Comparison of ENCODE assay signal across 36 cellular contexts in genomic region chr15:47766406-47766805, GRCh38. TPM values are rescaled to one million over a fixed set of nuclear protein-coding genes. Genes with fewer than 3 reads are reported as not detected.
"Had no signal": no experiment of that assay in that cellular context is flagged by ENCODE, and none has a peak within 500 bp of the region (broad histone marks: within the 10 kb centered on the region; RNA-seq: fewer than 3 reads in every experiment).

No MANE protein-coding gene starts in this region.

- H3K36me3 ChIP-seq: adrenal gland, brain microvascular endothelial cell, breast epithelium had no signal

- H3K4me3 ChIP-seq: adrenal gland, ascending aorta, body of pancreas, breast epithelium, cardiac muscle cell had no signal

- ATAC-seq: activated naive CD4-positive, alpha-beta T cell treated with anti-CD3 and anti-CD28 coated beads, Interleukin-2, amount 50 U/mL, for 72 hours; activated naive CD8-positive, alpha-beta T cell treated with anti-CD3 and anti-CD28 coated beads, Interleukin-2, amount 50 U/mL, for 24 hours; activated T-cell treated with anti-CD3 and anti-CD28 coated beads, Interleukin-2, amount 50 U/mL, for 4 hours; activated T-cell treated with anti-CD3 and anti-CD28 coated beads, Interleukin-2, amount 50 U/mL, for 72 hours; activated T-helper 17 cell treated with anti-CD3 and anti-CD28 coated beads, Interleukin-2, amount 50 U/mL, for 72 hours; body of pancreas had no signal

- H3K9me3 ChIP-seq: adrenal gland, ascending aorta, body of pancreas, breast epithelium had no signal

- DNase-seq: activated effector memory CD4-positive, alpha-beta T cell treated with anti-CD3 and anti-CD28 coated beads, Interleukin-2, amount 50 U/mL, for 16 hours; activated effector memory CD4-positive, alpha-beta T cell treated with Interleukin-2 at 50 U/mL for 16 hours; activated gamma-delta T cell; activated gamma-delta T cell treated with Interleukin-2 at 50 U/mL for 16 hours; activated naive CD4-positive, alpha-beta T cell; activated naive CD4-positive, alpha-beta T cell treated with anti-CD3 and anti-CD28 coated beads for 36 hours; activated naive CD4-positive, alpha-beta T cell treated with anti-CD3 and anti-CD28 coated beads, Interleukin-2, amount 10 ng/mL, durations not matched to agents 7 days and 5 days; activated naive CD4-positive, alpha-beta T cell treated with anti-CD3 and anti-CD28 coated beads, Interleukin-2, amount 50 U/mL, for 16 hours; activated naive CD4-positive, alpha-beta T cell treated with Interleukin-2 at 50 U/mL for 16 hours; activated naive CD8-positive, alpha-beta T cell treated with anti-CD3 and anti-CD28 coated beads for 36 hours; activated naive CD8-positive, alpha-beta T cell treated with anti-CD3 and anti-CD28 coated beads, Interleukin-2, amount 10 ng/mL, durations not matched to agents 7 days and 5 days; activated naive CD8-positive, alpha-beta T cell treated with anti-CD3 and anti-CD28 coated beads, Interleukin-2, amount 50 U/mL, for 24 hours; activated T-cell treated with anti-CD3 and anti-CD28 coated beads, Interleukin-2, amount 50 U/mL, for 1 hour; activated T-cell treated with anti-CD3 and anti-CD28 coated beads, Interleukin-2, amount 50 U/mL, for 24 hours; activated T-cell treated with anti-CD3 and anti-CD28 coated beads, Interleukin-2, amount 50 U/mL, for 4 hours; activated T-cell treated with anti-CD3 and anti-CD28 coated beads, Interleukin-2, amount 50 U/mL, for 48 hours; activated T-cell treated with anti-CD3 and anti-CD28 coated beads, Interleukin-2, amount 50 U/mL, for 72 hours; adrenal gland; amniotic stem cell; amygdala; anterior cingulate cortex; aorta; body of pancreas; brain microvascular endothelial cell; caudate nucleus; central memory CD4-positive, alpha-beta T cell; cerebellar nuclear complex had no signal

- H3K4me1 ChIP-seq: adrenal gland, ascending aorta, body of pancreas, breast epithelium had no signal

- H3K27me3 ChIP-seq: adrenal gland, ascending aorta, body of pancreas, brain microvascular endothelial cell, breast epithelium, cardiac muscle cell had no signal

- FAIRE-seq: astrocyte, bronchial epithelial cell had no signal

- H3K27ac ChIP-seq: adrenal gland, ascending aorta, body of pancreas, brain microvascular endothelial cell, breast epithelium, cardiac muscle cell had no signal

RNA-seq across cellular contexts. Expression of gene SEMA6D, which starts 49.1 kb away (rescaled TPM):
- total RNA-seq: activated naive CD4-positive, alpha-beta T cell treated with anti-CD3 and anti-CD28 coated beads for 36 hours; activated naive CD4-positive, alpha-beta T cell treated with anti-CD3 and anti-CD28 coated beads, Interleukin-2, amount 50 U/mL, for 72 hours; activated naive CD8-positive, alpha-beta T cell treated with anti-CD3 and anti-CD28 coated beads for 36 hours; activated naive CD8-positive, alpha-beta T cell treated with anti-CD3 and anti-CD28 coated beads, Interleukin-2, amount 10 ng/mL, durations not matched to agents 7 days and 5 days; activated T-cell treated with anti-CD3 and anti-CD28 coated beads, Interleukin-2, amount 50 U/mL, for 4 hours; activated T-cell treated with anti-CD3 and anti-CD28 coated beads, Interleukin-2, amount 50 U/mL, for 72 hours; activated T-helper 1 cell treated with anti-CD3 and anti-CD28 coated beads, Interleukin-12 subunit alpha, Interleukin-12 subunit beta, Interleukin-2, Interleukin-4 antibody, amounts not matched to agents 30 ng/mL and 10 ng/mL and 1 ng/mL, durations not matched to agents 14 hours and 24 hours and 36 hours; activated T-helper 17 cell treated with anti-CD3 and anti-CD28 coated beads, Interleukin-2, amount 50 U/mL, for 72 hours; activated T-helper 2 cell treated with anti-CD3 and anti-CD28 coated beads, Interferon-gamma antibody, Interleukin-2, Interleukin-4, amounts not matched to agents 10 μg/mL and 5 μg/mL and 100 μg/mL, durations not matched to agents 14 hours and 24 hours and 36 hours had no signal
